8 cellular contexts compared by ENCODE assay signal in genomic region chr2:36663851-36664715, GRCh38. TPM values are rescaled to one million over a fixed set of nuclear protein-coding genes. Genes with fewer than 3 reads are reported as not detected.
DNase-seq lines count a peak whose midpoint lies in the region; ATAC-seq and TF ChIP-seq lines count a peak whose summit lies in the region.

No MANE protein-coding gene starts in this region.

- H3K27ac ChIP-seq in RWPE2 (ENCODE audit: poor library complexity, severe bottlenecking), result no peak overlapping the region
- no peak overlapping the region for H3K27ac ChIP-seq in epithelial cell of prostate

- H3K27me3 ChIP-seq in RWPE2 (ENCODE audit: insufficient read depth, poor library complexity, severe bottlenecking), result peaks cover 3% of the 10 kb centered on the region

- H3K4me3 ChIP-seq in GM12864 (ENCODE audit: low read depth, low read length) (no peak overlapping the region), HFF-Myc (replicated peaks; ENCODE audit: low read depth, low read length) (no peak overlapping the region), LNCaP clone FGC (ENCODE audit: low read depth, low read length) (no peak overlapping the region), RWPE2 (ENCODE audit: severe bottlenecking) (no peak overlapping the region)

- DNase-seq in AG08395 (ENCODE audit: low spot score) (peak; percentile 66), GM12864 (ENCODE audit: low read depth) (peak; percentile 16), HFF-Myc (ENCODE audit: extremely low read depth, low read depth) (peak; percentile 46), LNCaP clone FGC (ENCODE audit: low read depth) (peak; percentile 52), RWPE2 (ENCODE audit: low spot score) (no peak), epithelial cell of prostate (ENCODE audit: low read depth, low spot score) (peak; percentile 14), mucosa of gallbladder (ENCODE audit: low spot score) (peak; percentile 20)
- no peak for DNase-seq in activated naive CD4-positive, alpha-beta T cell treated with anti-CD3 and anti-CD28 coated beads, Interleukin-2, amount 50 U/mL, for 16 hours

- peak; percentile 61 for TF ChIP-seq CTCF in GM12864 (IDR thresholded peaks at IDR 0.05; ENCODE audit: low read depth, low read length, missing control alignments)
- TF ChIP-seq CTCF in HFF-Myc (IDR thresholded peaks at IDR 0.05; ENCODE audit: low read depth, low read length, missing control alignments), result peak; percentile 72
- TF ChIP-seq CTCF in LNCaP clone FGC (IDR thresholded peaks at IDR 0.05; ENCODE audit: control insufficient read depth, extremely low read depth, insufficient read depth), result peak; percentile 76
- peak; percentile 94 for TF ChIP-seq CTCF in RWPE2 (IDR thresholded peaks at IDR 0.05; ENCODE audit: poor library complexity, severe bottlenecking)

- no peaks in the 10 kb centered on the region for H3K9me3 ChIP-seq in RWPE2 (ENCODE audit: severe bottlenecking)

- ATAC-seq in RWPE2 (ENCODE audit: low read depth), result peak; percentile 87

- H3K36me3 ChIP-seq in RWPE2 (ENCODE audit: low read depth), result no peaks in the 10 kb centered on the region

- H3K4me1 ChIP-seq in RWPE2 (ENCODE audit: insufficient read depth, poor library complexity, severe bottlenecking), result no peaks in the 10 kb centered on the region

RNA-seq across cellular contexts. Expression of gene VIT, which starts 32.4 kb away (rescaled TPM):
- 1.5 TPM for total RNA-seq in mucosa of gallbladder

Comparison
In these comparisons a context has a peak if more than half of its experiments do, and no peak if none do; other contexts are left out.
1. DNase-seq: peak in AG08395 (single experiment), GM12864 (single experiment), HFF-Myc (single experiment), LNCaP clone FGC (single experiment), epithelial cell of prostate (single experiment) and mucosa of gallbladder (single experiment); none in RWPE2 (single experiment) and activated naive CD4-positive, alpha-beta T cell treated with anti-CD3 and anti-CD28 coated beads, Interleukin-2, amount 50 U/mL, for 16 hours (single experiment).
2. Peak in every context shown above with its lines, with median percentiles within 50 percentile points of each other: CTCF ChIP-seq.